In genomic region chr3:140628606-140629005, GRCh38 we compare ENCODE assay signal across 1 cellular context.
TF ChIP-seq lines count a peak whose summit lies in the region.

No MANE protein-coding gene starts in this region.

TF ChIP-seq in K562, 482 proteins besides CTCF, POLR2A, EP300 and RAD21 (continued from another document):
- TF ChIP-seq GABPB2 (CRISPR knock-in tag; conservative IDR thresholded peaks at IDR 0.05), result no peak
TF ChIP-seq in K562: peak in this region for 2.
